ENCODE assay signal across 1 cellular context in the genomic region with DNA sequence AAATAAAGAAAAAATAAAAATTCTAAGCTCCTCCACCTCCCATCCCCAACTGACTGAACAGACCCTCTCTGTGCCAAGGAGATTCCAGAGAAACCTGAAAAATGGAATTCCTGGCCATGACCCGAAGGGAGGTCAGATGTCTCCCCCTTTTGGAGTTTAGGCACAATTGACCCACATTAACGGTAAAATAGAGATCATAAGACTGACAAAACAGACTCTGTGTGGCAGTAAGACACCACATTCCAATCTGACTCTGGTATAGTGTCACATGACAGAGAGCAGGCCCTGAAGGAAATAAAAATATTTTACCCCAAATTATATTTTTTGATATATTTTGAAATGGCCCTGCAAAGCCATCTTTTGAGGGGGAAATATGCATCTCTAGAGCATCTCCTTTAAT.
TF ChIP-seq lines count a peak whose summit lies in the region.

No MANE protein-coding gene starts in this region.

TF ChIP-seq in GM23338, 12 proteins besides CTCF, POLR2A, EP300 and RAD21 (continued from another document):
- TF ChIP-seq, protein P1, sequence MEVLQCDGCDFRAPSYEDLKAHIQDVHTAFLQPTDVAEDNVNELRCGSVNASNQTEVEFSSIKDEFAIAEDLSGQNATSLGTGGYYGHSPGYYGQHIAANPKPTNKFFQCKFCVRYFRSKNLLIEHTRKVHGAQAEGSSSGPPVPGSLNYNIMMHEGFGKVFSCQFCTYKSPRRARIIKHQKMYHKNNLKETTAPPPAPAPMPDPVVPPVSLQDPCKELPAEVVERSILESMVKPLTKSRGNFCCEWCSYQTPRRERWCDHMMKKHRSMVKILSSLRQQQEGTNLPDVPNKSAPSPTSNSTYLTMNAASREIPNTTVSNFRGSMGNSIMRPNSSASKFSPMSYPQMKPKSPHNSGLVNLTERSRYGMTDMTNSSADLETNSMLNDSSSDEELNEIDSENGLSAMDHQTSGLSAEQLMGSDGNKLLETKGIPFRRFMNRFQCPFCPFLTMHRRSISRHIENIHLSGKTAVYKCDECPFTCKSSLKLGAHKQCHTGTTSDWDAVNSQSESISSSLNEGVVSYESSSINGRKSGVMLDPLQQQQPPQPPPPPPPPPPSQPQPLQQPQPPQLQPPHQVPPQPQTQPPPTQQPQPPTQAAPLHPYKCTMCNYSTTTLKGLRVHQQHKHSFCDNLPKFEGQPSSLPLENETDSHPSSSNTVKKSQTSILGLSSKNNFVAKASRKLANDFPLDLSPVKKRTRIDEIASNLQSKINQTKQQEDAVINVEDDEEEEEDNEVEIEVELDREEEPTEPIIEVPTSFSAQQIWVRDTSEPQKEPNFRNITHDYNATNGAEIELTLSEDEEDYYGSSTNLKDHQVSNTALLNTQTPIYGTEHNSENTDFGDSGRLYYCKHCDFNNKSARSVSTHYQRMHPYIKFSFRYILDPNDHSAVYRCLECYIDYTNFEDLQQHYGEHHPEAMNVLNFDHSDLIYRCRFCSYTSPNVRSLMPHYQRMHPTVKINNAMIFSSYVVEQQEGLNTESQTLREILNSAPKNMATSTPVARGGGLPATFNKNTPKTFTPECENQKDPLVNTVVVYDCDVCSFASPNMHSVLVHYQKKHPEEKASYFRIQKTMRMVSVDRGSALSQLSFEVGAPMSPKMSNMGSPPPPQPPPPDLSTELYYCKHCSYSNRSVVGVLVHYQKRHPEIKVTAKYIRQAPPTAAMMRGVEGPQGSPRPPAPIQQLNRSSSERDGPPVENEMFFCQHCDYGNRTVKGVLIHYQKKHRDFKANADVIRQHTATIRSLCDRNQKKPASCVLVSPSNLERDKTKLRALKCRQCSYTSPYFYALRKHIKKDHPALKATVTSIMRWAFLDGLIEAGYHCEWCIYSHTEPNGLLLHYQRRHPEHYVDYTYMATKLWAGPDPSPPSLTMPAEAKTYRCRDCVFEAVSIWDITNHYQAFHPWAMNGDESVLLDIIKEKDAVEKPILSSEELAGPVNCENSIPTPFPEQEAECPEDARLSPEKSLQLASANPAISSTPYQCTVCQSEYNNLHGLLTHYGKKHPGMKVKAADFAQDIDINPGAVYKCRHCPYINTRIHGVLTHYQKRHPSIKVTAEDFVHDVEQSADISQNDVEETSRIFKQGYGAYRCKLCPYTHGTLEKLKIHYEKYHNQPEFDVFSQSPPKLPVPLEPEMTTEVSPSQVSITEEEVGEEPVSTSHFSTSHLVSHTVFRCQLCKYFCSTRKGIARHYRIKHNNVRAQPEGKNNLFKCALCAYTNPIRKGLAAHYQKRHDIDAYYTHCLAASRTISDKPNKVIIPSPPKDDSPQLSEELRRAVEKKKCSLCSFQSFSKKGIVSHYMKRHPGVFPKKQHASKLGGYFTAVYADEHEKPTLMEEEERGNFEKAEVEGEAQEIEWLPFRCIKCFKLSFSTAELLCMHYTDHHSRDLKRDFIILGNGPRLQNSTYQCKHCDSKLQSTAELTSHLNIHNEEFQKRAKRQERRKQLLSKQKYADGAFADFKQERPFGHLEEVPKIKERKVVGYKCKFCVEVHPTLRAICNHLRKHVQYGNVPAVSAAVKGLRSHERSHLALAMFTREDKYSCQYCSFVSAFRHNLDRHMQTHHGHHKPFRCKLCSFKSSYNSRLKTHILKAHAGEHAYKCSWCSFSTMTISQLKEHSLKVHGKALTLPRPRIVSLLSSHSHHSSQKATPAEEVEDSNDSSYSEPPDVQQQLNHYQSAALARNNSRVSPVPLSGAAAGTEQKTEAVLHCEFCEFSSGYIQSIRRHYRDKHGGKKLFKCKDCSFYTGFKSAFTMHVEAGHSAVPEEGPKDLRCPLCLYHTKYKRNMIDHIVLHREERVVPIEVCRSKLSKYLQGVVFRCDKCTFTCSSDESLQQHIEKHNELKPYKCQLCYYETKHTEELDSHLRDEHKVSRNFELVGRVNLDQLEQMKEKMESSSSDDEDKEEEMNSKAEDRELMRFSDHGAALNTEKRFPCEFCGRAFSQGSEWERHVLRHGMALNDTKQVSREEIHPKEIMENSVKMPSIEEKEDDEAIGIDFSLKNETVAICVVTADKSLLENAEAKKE (CRISPR knock-in tag; IDR thresholded peaks at IDR 0.05) = no peak
TF ChIP-seq in GM23338: peak in this region for 0.
